24 cellular contexts compared by ENCODE assay signal in genomic region chr3:45333549-45333948, GRCh38. TPM values are rescaled to one million over a fixed set of nuclear protein-coding genes. Genes with fewer than 3 reads are reported as not detected.
DNase-seq lines count a peak whose midpoint lies in the region; ATAC-seq, FAIRE-seq and TF ChIP-seq lines count a peak whose summit lies in the region.
"Had no signal": no experiment of that assay in that cellular context is flagged by ENCODE, and none has a peak within 500 bp of the region (broad histone marks: within the 10 kb centered on the region; RNA-seq: fewer than 3 reads in every experiment).

No MANE protein-coding gene starts in this region.

- H3K36me3 ChIP-seq in SK-N-SH (replicated peaks in 1 of 2; ENCODE audit: control insufficient read depth in 1 of 2, insufficient read depth in 2 of 2, low read length in 1 of 2): no peaks in the 10 kb centered on the region
- H3K36me3 ChIP-seq: neutrophil, thoracic aorta had no signal

- H3K4me2 ChIP-seq in SK-N-SH: no peak overlapping the region
- H3K4me2 ChIP-seq: hepatocyte, PC-9 had no signal

- no peaks in the 10 kb centered on the region for H4K20me1 ChIP-seq in SK-N-SH (ENCODE audit: insufficient read depth)

- peaks cover 9% of the 10 kb centered on the region; the same call in 1 of the 2 replicates for H3K27me3 ChIP-seq in SK-N-SH (ENCODE audit: insufficient read depth)

- FAIRE-seq in GM19239 (lab: Jason Lieb, UNC): no peak
- FAIRE-seq in urothelium cell line (lab: Jason Lieb, UNC): no peak

- H3K4me3 ChIP-seq in SK-N-SH (ENCODE audit: low read depth in 2 of 2, low read length in 1 of 2) (no peak overlapping the region), choroid plexus epithelial cell (ENCODE audit: low read depth, low read length) (no peak overlapping the region)
- H3K4me3 ChIP-seq: hepatocyte, PC-9, thoracic aorta had no signal

- CTCF ChIA-PET in SK-N-SH (lab: Yijun Ruan, JAX): interaction anchor here (0.7 to 1.4 kb wide), 3 partner anchors 10 to 21 kb away, joined by 3 read pairs; no protein-coding TSS in a partner anchor

- no peak; the same call in 2 of the 3 replicates for ATAC-seq in SK-N-SH treated with all-trans-retinoic acid at 6 μM for 48 hours
- ATAC-seq: activated CD8-positive, alpha-beta memory T cell treated with anti-CD3 and anti-CD28 coated beads, Interleukin-2, amount 10 ng/mL, durations not matched to agents 7 days and 5 days; esophagus mucosa; sciatic nerve; T-cell had no signal

- H3K4me1 ChIP-seq in SK-N-SH (ENCODE audit: control insufficient read depth in 1 of 2, insufficient read depth in 2 of 2, low read depth in 1 of 2, low read length in 1 of 2): peaks cover 0 to 11% of the 10 kb centered on the region in 2 experiments; a peak in 2 of 4 replicates

- peak overlapping the region; percentile 35; the same call in 1 of the 2 replicates for H2AFZ ChIP-seq in SK-N-SH (ENCODE audit: low read depth)
- H2AFZ ChIP-seq: hepatocyte, PC-9 had no signal

- no peak overlapping the region for H3K9ac ChIP-seq in SK-N-SH

- no peaks in the 10 kb centered on the region for H3K9me3 ChIP-seq in SK-N-SH
- H3K9me3 ChIP-seq: neutrophil, thoracic aorta had no signal

- H3F3A ChIP-seq in SK-N-SH (replicated peaks; ENCODE audit: insufficient read depth): no peaks in the 10 kb centered on the region

- no peaks in the 10 kb centered on the region for H3K79me2 ChIP-seq in SK-N-SH (ENCODE audit: insufficient read depth)
- H3K79me2 ChIP-seq: hepatocyte had no signal

- H3K27ac ChIP-seq in SK-N-SH (ENCODE audit: low read depth in 2 of 2, low read length in 1 of 2): no peak overlapping the region
- H3K27ac ChIP-seq: hepatocyte, neutrophil, PC-9, thoracic aorta had no signal

- 44% methylated on average over 1 of the region's 2 CpGs for WGBS in SK-N-SH (ENCODE audit: low lambda C conversion rate)

- TF ChIP-seq CTCF in SK-N-SH (IDR thresholded peaks at IDR 0.05): no peak
- peak; percentile 14 for TF ChIP-seq CTCF in choroid plexus epithelial cell (conservative IDR thresholded peaks at IDR 0.05; ENCODE audit: low read depth, low read length)

- POLR2A ChIA-PET in SK-N-SH (lab: Yijun Ruan, JAX): no interaction called here

- DNase-seq in SK-N-SH: no peak
- DNase-seq in NCI-H226: peak; percentile 8
- peak; percentile 31 for DNase-seq in choroid plexus epithelial cell (ENCODE audit: low read depth)
- DNase-seq in GM19239 (ENCODE audit: insufficient read length, low spot score): no peak
- DNase-seq in occipital lobe (lab: John Stamatoyannopoulos, UW): no peak
- DNase-seq in stimulated activated CD4-positive, alpha-beta T cell treated with anti-CD3 and anti-CD28 coated beads, Interleukin-1b, Interleukin-23, amount 100 ng/mL, for 48 hours: no peak
- DNase-seq in urothelium cell line (ENCODE audit: low spot score): no peak
- DNase-seq: activated B cell treated with CpG ODN at 0.5 μM for 24 hours; activated CD8-positive, alpha-beta memory T cell treated with anti-CD3 and anti-CD28 coated beads, Interleukin-2, amount 10 ng/mL, durations not matched to agents 7 days and 5 days; activated gamma-delta T cell; amygdala; CD4-positive, CD25-positive, alpha-beta regulatory T cell; NCI-H2029; NCI-H526; PC-9; stimulated activated CD4-positive, alpha-beta T cell treated with anti-CD3 and anti-CD28 coated beads, Interleukin-4, amount 100 ng/mL, for 1 hour; stimulated activated CD8-positive, alpha-beta memory T cell treated with anti-CD3 and anti-CD28 coated beads, Interleukin-4, amount 100 ng/mL, for 48 hours; T-cell had no signal

- no peaks in the 10 kb centered on the region for H3K9me2 ChIP-seq in SK-N-SH

- TF ChIP-seq RAD21 in SK-N-SH (IDR thresholded peaks at IDR 0.05; ENCODE audit: low read length): no peak

- TF ChIP-seq EP300 in SK-N-SH (IDR thresholded peaks at IDR 0.05; ENCODE audit: borderline replicate concordance in 1 of 2, low read depth in 1 of 2, low read length in 1 of 2): no peak

TF ChIP-seq in SK-N-SH, 30 proteins besides CTCF, POLR2A, EP300 and RAD21:
- TF ChIP-seq RCOR1 (IDR thresholded peaks at IDR 0.05; ENCODE audit: low read length) (no peak), RFX5 (IDR thresholded peaks at IDR 0.05; ENCODE audit: low read length) (no peak), TCF12 (IDR thresholded peaks at IDR 0.05) (no peak), MEF2A (IDR thresholded peaks at IDR 0.05; ENCODE audit: borderline replicate concordance, low read depth) (no peak), FOXJ3 (CRISPR knock-in tag; IDR thresholded peaks at IDR 0.05) (no peak), CHD2 (IDR thresholded peaks at IDR 0.05; ENCODE audit: low read length, partially characterized antibody) (no peak), IRF3 (IDR thresholded peaks at IDR 0.05; ENCODE audit: low read depth, low read length) (no peak)
- TF ChIP-seq, protein P1, sequence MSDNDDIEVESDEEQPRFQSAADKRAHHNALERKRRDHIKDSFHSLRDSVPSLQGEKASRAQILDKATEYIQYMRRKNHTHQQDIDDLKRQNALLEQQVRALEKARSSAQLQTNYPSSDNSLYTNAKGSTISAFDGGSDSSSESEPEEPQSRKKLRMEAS (IDR thresholded peaks at IDR 0.05; ENCODE audit: low read depth): no peak
TF ChIP-seq in SK-N-SH: peak in this region for 0.

TF ChIP-seq in SK-N-SH treated with all-trans-retinoic acid at 6 μM for 48 hours, 23 proteins besides CTCF, POLR2A, EP300 and RAD21:
- TF ChIP-seq TCF4 (CRISPR knock-in tag; IDR thresholded peaks at IDR 0.05; ENCODE audit: borderline replicate concordance): no peak
- TF ChIP-seq ZC3H10 (CRISPR knock-in tag; IDR thresholded peaks at IDR 0.05): no peak
- TF ChIP-seq PPARA (CRISPR knock-in tag; IDR thresholded peaks at IDR 0.05; ENCODE audit: borderline replicate concordance): no peak
- TF ChIP-seq ISL1 (CRISPR knock-in tag; IDR thresholded peaks at IDR 0.05): no peak
- no peak for TF ChIP-seq ZNF8 (CRISPR knock-in tag; IDR thresholded peaks at IDR 0.05)
- no peak for TF ChIP-seq ZNF565 (CRISPR knock-in tag; conservative IDR thresholded peaks at IDR 0.05; ENCODE audit: low read depth)

RNA-seq across cellular contexts. Expression of gene LARS2, which starts 54.8 kb away (rescaled TPM):
- polyA plus RNA-seq in SK-N-SH (2012; rRNA removed): 13.5 and 16.1 TPM in 2 replicates
- 12.8 and 12.9 TPM in 2 replicates for polyA plus RNA-seq in SK-N-SH (2012; cell fraction: cytosol; rRNA removed)
- 12.4 and 14.7 TPM in 2 replicates for polyA plus RNA-seq in SK-N-SH (2012; cell fraction: nucleus; rRNA removed)
- 17.3 TPM for total RNA-seq in occipital lobe

Comparison
In these comparisons a context has a peak if more than half of its experiments do, and no peak if none do; other contexts are left out.
1. DNase-seq: peak in NCI-H226 (single experiment) and choroid plexus epithelial cell (single experiment); none in SK-N-SH (single experiment), GM19239 (single experiment), occipital lobe (single experiment), stimulated activated CD4-positive, alpha-beta T cell treated with anti-CD3 and anti-CD28 coated beads, Interleukin-1b, Interleukin-23, amount 100 ng/mL, for 48 hours (single experiment) and urothelium cell line (single experiment).